ENCODE assay signal across 10 cellular contexts in the genomic region with DNA sequence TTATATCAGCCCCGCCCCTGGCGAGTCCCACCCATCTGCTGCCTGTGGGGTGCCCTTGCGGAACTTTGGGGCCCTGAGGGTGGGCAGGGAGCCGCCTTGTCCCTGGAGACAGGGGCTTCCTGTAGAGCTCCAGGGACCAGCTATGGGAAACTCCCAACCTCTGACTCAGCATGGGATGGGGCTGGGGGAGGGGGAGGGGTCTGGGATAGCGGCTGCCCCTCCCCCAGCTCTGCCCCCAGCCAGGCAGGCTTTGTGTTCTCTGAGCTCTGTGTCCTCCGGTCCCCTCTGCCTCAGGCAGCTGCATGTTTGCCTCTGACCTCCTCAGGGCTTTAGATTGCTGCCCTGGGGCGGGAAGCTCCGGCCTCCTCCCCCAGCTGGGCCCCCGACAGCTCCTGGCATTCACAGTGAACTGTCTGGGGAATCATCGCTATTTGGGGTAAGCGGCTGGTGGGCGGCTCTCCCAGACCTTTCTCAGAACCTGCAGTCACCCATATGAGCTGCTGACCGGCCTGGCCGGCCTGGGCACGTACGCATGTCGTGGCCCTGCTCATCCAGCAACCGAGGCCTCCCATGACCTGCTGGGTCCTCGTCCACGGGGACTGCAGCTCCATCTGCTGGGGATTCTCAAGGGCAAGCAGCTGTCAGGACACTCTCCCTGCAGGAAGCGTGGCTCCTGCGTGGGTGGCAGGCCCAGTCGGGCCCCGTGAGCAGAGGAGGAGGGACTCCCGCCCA. TPM values are rescaled to one million over a fixed set of nuclear protein-coding genes. Genes with fewer than 3 reads are reported as not detected.
DNase-seq lines count a peak whose midpoint lies in the region; ATAC-seq, FAIRE-seq and TF ChIP-seq lines count a peak whose summit lies in the region.
"Had no signal": no experiment of that assay in that cellular context is flagged by ENCODE, and none has a peak within 500 bp of the region (broad histone marks: within the 10 kb centered on the region; RNA-seq: fewer than 3 reads in every experiment).

No MANE protein-coding gene starts in this region.

- TF ChIP-seq CTCF in MCF 10A (IDR thresholded peaks at IDR 0.05; ENCODE audit: unreplicated experiment) (peak; percentile 29), breast epithelium (IDR thresholded peaks at IDR 0.05) (no peak), vagina (IDR thresholded peaks at IDR 0.05) (peak in 1 of 3 experiments; percentile 9)

- no peaks in the 10 kb centered on the region for H3K27me3 ChIP-seq in breast epithelium
- no peaks in the 10 kb centered on the region for H3K27me3 ChIP-seq in vagina

- no peak for FAIRE-seq in GM12891 (lab: Jason Lieb, UNC)
- FAIRE-seq: endometrium had no signal

- no TSS peak for BruUV-seq in MCF 10A (replicated peaks; lab: Mats Ljungman, UMichigan)

- H3K4me1 Mint-ChIP-seq in MCF 10A (ENCODE audit: insufficient read depth, unreplicated experiment): peaks cover 22% of the 10 kb centered on the region
- no peaks in the 10 kb centered on the region for H3K4me1 Mint-ChIP-seq in activated naive CD4-positive, alpha-beta T cell treated with anti-CD3 and anti-CD28 coated beads, Interleukin-2, amount 10 ng/mL, durations not matched to agents 7 days and 5 days

- H3K27me3 Mint-ChIP-seq in MCF 10A (ENCODE audit: insufficient read depth, unreplicated experiment): no peaks in the 10 kb centered on the region
- H3K27me3 Mint-ChIP-seq in activated naive CD4-positive, alpha-beta T cell treated with anti-CD3 and anti-CD28 coated beads, Interleukin-2, amount 10 ng/mL, durations not matched to agents 7 days and 5 days: no peaks in the 10 kb centered on the region

- intact Hi-C loops in MCF 10A (cut with micrococcal nuclease): loop anchor here (1.0 kb wide), 1 partner anchor 18 kb away; no protein-coding TSS in a partner anchor
- intact Hi-C loops in breast epithelium (cut with DNase I; ENCODE audit: low total_unique reads): no loop called here
- intact Hi-C loops in vagina (cut with DNase I): no loop called here

- peak; percentile 60 for ATAC-seq in left lobe of liver
- no peak for ATAC-seq in GM21576 (IDR thresholded peaks at IDR 0.05; ENCODE audit: unreplicated experiment)
- ATAC-seq: CD8-positive, alpha-beta T cell had no signal

- POLR2A ChIA-PET in MCF 10A (lab: Yijun Ruan, JAX): interaction anchor here (1.1 to 1.2 kb wide), 2 partner anchors 18 to 959 kb away, joined by 3 to 4 read pairs; no protein-coding TSS in a partner anchor

- H3K9me3 Mint-ChIP-seq in MCF 10A (ENCODE audit: unreplicated experiment): no peaks in the 10 kb centered on the region
- H3K9me3 Mint-ChIP-seq in activated naive CD4-positive, alpha-beta T cell treated with anti-CD3 and anti-CD28 coated beads, Interleukin-2, amount 10 ng/mL, durations not matched to agents 7 days and 5 days: no peaks in the 10 kb centered on the region
- H3K9me3 Mint-ChIP-seq: CD8-positive, alpha-beta T cell had no signal

- no peak overlapping the region for H3K27ac Mint-ChIP-seq in MCF 10A (ENCODE audit: low read depth, unreplicated experiment)
- H3K27ac Mint-ChIP-seq in activated naive CD4-positive, alpha-beta T cell treated with anti-CD3 and anti-CD28 coated beads, Interleukin-2, amount 10 ng/mL, durations not matched to agents 7 days and 5 days: no peak overlapping the region
- H3K27ac Mint-ChIP-seq: CD8-positive, alpha-beta T cell had no signal

- no peaks in the 10 kb centered on the region for H3K4me1 ChIP-seq in breast epithelium
- H3K4me1 ChIP-seq in vagina: peaks cover 72% of the 10 kb centered on the region

- H3K4me3 ChIP-seq in breast epithelium (no peak overlapping the region), vagina (no peak overlapping the region)

- peak overlapping the region in 1 of 2 donors; percentile 38 for H3K27ac ChIP-seq in breast epithelium
- peak overlapping the region; percentile 54 for H3K27ac ChIP-seq in vagina

- CTCF ChIA-PET in MCF 10A (lab: Yijun Ruan, JAX): interaction anchor here (0.6 to 4.0 kb wide), 12 partner anchors 8 to 1044 kb away, joined by 3 to 53 read pairs (median 4); no protein-coding TSS in a partner anchor
- CTCF ChIA-PET in activated naive CD4-positive, alpha-beta T cell treated with anti-CD3 and anti-CD28 coated beads, Interleukin-2, amount 10 ng/mL, durations not matched to agents 7 days and 5 days (lab: Charles Lee): interaction anchor here (1.8 kb wide), 1 partner anchor 18 kb away, joined by 7 read pairs; no protein-coding TSS in a partner anchor

- TF ChIP-seq POLR2A in breast epithelium (IDR thresholded peaks at IDR 0.05): no peak
- no peak for TF ChIP-seq POLR2A in vagina (IDR thresholded peaks at IDR 0.05)
- TF ChIP-seq POLR2A in GM12891 (IDR thresholded peaks at IDR 0.05; ENCODE audit: low read depth, low read length): no peak

- no peak overlapping the region for H3K4me3 Mint-ChIP-seq in MCF 10A (ENCODE audit: unreplicated experiment)
- no peak overlapping the region for H3K4me3 Mint-ChIP-seq in activated naive CD4-positive, alpha-beta T cell treated with anti-CD3 and anti-CD28 coated beads, Interleukin-2, amount 10 ng/mL, durations not matched to agents 7 days and 5 days
- H3K4me3 Mint-ChIP-seq: CD8-positive, alpha-beta T cell had no signal

- H3K9me3 ChIP-seq in breast epithelium: no peaks in the 10 kb centered on the region
- H3K9me3 ChIP-seq in vagina: no peaks in the 10 kb centered on the region

- DNase-seq in MCF 10A (ENCODE audit: unreplicated experiment): peak; percentile 53
- no peak for DNase-seq in breast epithelium (ENCODE audit: low spot score in 2 of 2)
- peak; percentile 65 for DNase-seq in dermis blood vessel endothelial cell
- DNase-seq in left lobe of liver (ENCODE audit: low spot score): no peak
- no peak for DNase-seq in vagina (ENCODE audit: extremely low spot score in 2 of 2)
- DNase-seq in GM12891 (ENCODE audit: insufficient read length, low spot score): no peak
- DNase-seq in activated naive CD4-positive, alpha-beta T cell treated with anti-CD3 and anti-CD28 coated beads, Interleukin-2, amount 10 ng/mL, durations not matched to agents 7 days and 5 days: no peak

- H3K36me3 Mint-ChIP-seq in MCF 10A (ENCODE audit: insufficient read depth, unreplicated experiment): no peaks in the 10 kb centered on the region
- no peaks in the 10 kb centered on the region for H3K36me3 Mint-ChIP-seq in activated naive CD4-positive, alpha-beta T cell treated with anti-CD3 and anti-CD28 coated beads, Interleukin-2, amount 10 ng/mL, durations not matched to agents 7 days and 5 days
- H3K36me3 Mint-ChIP-seq: CD8-positive, alpha-beta T cell had no signal

- H3K36me3 ChIP-seq in breast epithelium (no peaks in the 10 kb centered on the region), vagina (no peaks in the 10 kb centered on the region)

TF ChIP-seq in GM12891, 5 proteins besides CTCF, POLR2A, EP300 and RAD21:
- TF ChIP-seq PAX5 (IDR thresholded peaks at IDR 0.05; ENCODE audit: insufficient read depth, low read length, severe bottlenecking) (no peak), POU2F2 (IDR thresholded peaks at IDR 0.05; ENCODE audit: low read depth, low read length) (no peak), SPI1 (IDR thresholded peaks at IDR 0.05; ENCODE audit: low read depth, low read length) (no peak), POLR2AphosphoS5 (IDR thresholded peaks at IDR 0.05; ENCODE audit: low read depth, low read length) (no peak), TAF1 (IDR thresholded peaks at IDR 0.05; ENCODE audit: low read depth, low read length) (no peak)

RNA-seq across cellular contexts. Expression of a gene that starts 17.1 kb away (rescaled TPM):
- 8.6 and 8.8 TPM in 2 replicates for total RNA-seq in MCF 10A (2022)
- 10 to 100 TPM in 2 of 3 donors, under 1 TPM in 1; 0.80 to 16.2 (median 15.1) TPM for total RNA-seq in breast epithelium
- 0.51 TPM in 2 replicates for total RNA-seq in dermis blood vessel endothelial cell
- total RNA-seq in left lobe of liver: 8.1 TPM
- 6.4 TPM for total RNA-seq in vagina
- polyA plus RNA-seq in GM12891 (2012; ENCODE audit: low read depth, missing spikeins): not detected
- total RNA-seq: CD8-positive, alpha-beta T cell had no signal

Comparison
In these comparisons a context has a peak if more than half of its experiments do, and no peak if none do; other contexts are left out.
1. DNase-seq: peak in MCF 10A (single experiment) and dermis blood vessel endothelial cell (single experiment); none in breast epithelium (0 of 2), left lobe of liver (single experiment), vagina (0 of 2), GM12891 (single experiment) and activated naive CD4-positive, alpha-beta T cell treated with anti-CD3 and anti-CD28 coated beads, Interleukin-2, amount 10 ng/mL, durations not matched to agents 7 days and 5 days (single experiment).